ENCODE assay signal across 23 cellular contexts in the genomic region with DNA sequence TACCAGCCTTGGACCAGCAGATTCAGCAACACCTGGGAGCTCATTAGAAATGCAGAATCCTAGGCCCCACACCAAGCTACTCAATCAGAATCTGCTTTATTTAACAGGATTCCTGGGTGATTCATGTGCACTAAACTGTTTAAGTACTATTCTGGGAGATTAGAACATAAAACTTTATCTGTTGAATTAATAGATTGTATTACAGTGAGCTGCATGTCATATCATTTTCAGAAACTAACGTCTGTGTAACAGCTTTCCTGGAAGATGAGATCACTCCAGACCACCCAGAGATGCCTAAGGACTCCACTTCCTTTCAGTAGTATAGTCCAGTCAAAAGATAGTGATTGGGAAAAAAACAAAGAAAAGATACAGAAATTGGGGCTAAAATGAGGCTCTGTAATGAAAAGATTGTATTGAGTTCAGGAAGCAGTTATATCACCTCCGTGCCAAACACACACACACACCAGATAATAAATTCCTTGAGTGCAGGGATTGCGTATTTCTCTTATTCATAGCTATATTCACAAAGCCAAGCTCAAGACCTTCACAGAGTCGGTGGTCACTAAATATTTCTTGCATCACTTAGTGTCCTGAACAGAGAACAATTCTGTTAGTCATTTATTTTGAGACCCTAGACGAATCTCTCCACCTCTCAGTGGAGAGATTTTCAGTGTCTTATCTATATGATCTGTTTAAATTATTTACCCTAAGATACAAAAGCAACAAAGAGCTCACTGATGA.
"Had no signal": no experiment of that assay in that cellular context is flagged by ENCODE, and none has a peak within 500 bp of the region (broad histone marks: within the 10 kb centered on the region; RNA-seq: fewer than 3 reads in every experiment).

No MANE protein-coding gene starts in this region.

- H3K4me1 Mint-ChIP-seq: naive B cell; stimulated activated naive B cell treated with anti-CD40 and anti-IgM and Interleukin-4, amounts not matched to agents 10 μg/mL and 1 μg/mL and 100 μg/mL, for 72 hours had no signal

- H3K4me3 ChIP-seq: left lung, mucosa of descending colon, neural progenitor cell, right lobe of liver, suprapubic skin, transverse colon, upper lobe of right lung, uterus had no signal

- H3K4me2 ChIP-seq: neural progenitor cell had no signal

- FAIRE-seq: frontal cortex, small intestine had no signal

- H3K9me3 ChIP-seq: left lung, mucosa of descending colon, right lobe of liver, suprapubic skin, transverse colon, upper lobe of right lung, uterus had no signal

- H3K27me3 Mint-ChIP-seq: effector memory CD8-positive, alpha-beta T cell; natural killer cell treated with Interleukin-12 subunit alpha and Interleukin-12 subunit beta and Interleukin-15 and Interleukin-18, amount 100 ng/mL, for 72 hours; progenitor cell of endocrine pancreas; stimulated activated naive CD8-positive, alpha-beta T cell treated with anti-CD3 and anti-CD28 coated beads, Interleukin-15, Interleukin-2, amounts not matched to agents 100 ng/mL and 50 ng/mL, for 24 hours had no signal

- H3K4me3 Mint-ChIP-seq: effector memory CD8-positive, alpha-beta T cell; mesothelial cell of epicardium; naive B cell; natural killer cell treated with Interleukin-12 subunit alpha and Interleukin-12 subunit beta and Interleukin-15 and Interleukin-18, amount 100 ng/mL, for 72 hours; neural progenitor cell; stimulated activated naive B cell treated with anti-CD40 and anti-IgM and Interleukin-4, amounts not matched to agents 10 μg/mL and 1 μg/mL and 100 μg/mL, for 72 hours; stimulated activated naive CD8-positive, alpha-beta T cell treated with anti-CD3 and anti-CD28 coated beads, Interleukin-15, Interleukin-2, amounts not matched to agents 100 ng/mL and 50 ng/mL, for 24 hours had no signal

- H3K9me3 Mint-ChIP-seq: mesothelial cell of epicardium; neural progenitor cell; stimulated activated naive CD8-positive, alpha-beta T cell treated with anti-CD3 and anti-CD28 coated beads, Interleukin-15, Interleukin-2, amounts not matched to agents 100 ng/mL and 50 ng/mL, for 24 hours had no signal

- H3K9ac ChIP-seq: neural progenitor cell, parathyroid adenoma had no signal

- H3K79me2 ChIP-seq: parathyroid adenoma had no signal

- ATAC-seq: effector memory CD8-positive, alpha-beta T cell; left lung; mucosa of descending colon; natural killer cell treated with Interleukin-12 subunit alpha and Interleukin-12 subunit beta and Interleukin-15 and Interleukin-18, amount 100 ng/mL, for 72 hours; right lobe of liver; stimulated activated naive B cell treated with anti-CD40 and anti-IgM and Interleukin-4, amounts not matched to agents 10 μg/mL and 1 μg/mL and 100 μg/mL, for 72 hours; upper lobe of right lung had no signal

- H3K27ac Mint-ChIP-seq: effector memory CD8-positive, alpha-beta T cell; mesothelial cell of epicardium; naive B cell; natural killer cell treated with Interleukin-12 subunit alpha and Interleukin-12 subunit beta and Interleukin-15 and Interleukin-18, amount 100 ng/mL, for 72 hours; neural progenitor cell; progenitor cell of endocrine pancreas; stimulated activated naive B cell treated with anti-CD40 and anti-IgM and Interleukin-4, amounts not matched to agents 10 μg/mL and 1 μg/mL and 100 μg/mL, for 72 hours; stimulated activated naive CD8-positive, alpha-beta T cell treated with anti-CD3 and anti-CD28 coated beads, Interleukin-15, Interleukin-2, amounts not matched to agents 100 ng/mL and 50 ng/mL, for 24 hours had no signal

- DNase-seq: cortex of kidney; effector memory CD8-positive, alpha-beta T cell; hypothalamus; left lung; mesenchymal stem cell; mucosa of descending colon; naive B cell; right lobe of liver; small intestine; stimulated activated CD4-positive, alpha-beta T cell treated with anti-CD3 and anti-CD28 coated beads, Interleukin-15, amount 100 ng/mL, for 24 hours; stimulated activated CD4-positive, alpha-beta T cell treated with anti-CD3 and anti-CD28 coated beads, Interleukin-2, amount 100 ng/mL, for 48 hours; stimulated activated naive B cell treated with anti-CD40 and anti-IgM and Interleukin-4, amounts not matched to agents 10 μg/mL and 1 μg/mL and 100 μg/mL, for 72 hours; transverse colon; upper lobe of right lung; uterus had no signal

- H3K36me3 Mint-ChIP-seq: mesothelial cell of epicardium; naive B cell; natural killer cell treated with Interleukin-12 subunit alpha and Interleukin-12 subunit beta and Interleukin-15 and Interleukin-18, amount 100 ng/mL, for 72 hours; neural progenitor cell; stimulated activated naive B cell treated with anti-CD40 and anti-IgM and Interleukin-4, amounts not matched to agents 10 μg/mL and 1 μg/mL and 100 μg/mL, for 72 hours had no signal

- H3K27me3 ChIP-seq: left lung, neural progenitor cell, right lobe of liver, suprapubic skin, transverse colon, upper lobe of right lung, uterus had no signal

- H3K27ac ChIP-seq: left lung, neural progenitor cell, parathyroid adenoma, right lobe of liver, suprapubic skin, transverse colon, upper lobe of right lung, uterus had no signal

- H2AFZ ChIP-seq: neural progenitor cell, parathyroid adenoma had no signal

- H3K4me1 ChIP-seq: left lung, neural progenitor cell, parathyroid adenoma, right lobe of liver, suprapubic skin, transverse colon, upper lobe of right lung, uterus had no signal

- H3K36me3 ChIP-seq: left lung, neural progenitor cell, right lobe of liver, suprapubic skin, transverse colon, upper lobe of right lung, uterus had no signal
